Comparison of ENCODE assay signal across 20 cellular contexts in genomic region chr16:73095142-73095791, GRCh38. TPM values are rescaled to one million over a fixed set of nuclear protein-coding genes. Genes with fewer than 3 reads are reported as not detected.
DNase-seq lines count a peak whose midpoint lies in the region; ATAC-seq and TF ChIP-seq lines count a peak whose summit lies in the region.
"Had no signal": no experiment of that assay in that cellular context is flagged by ENCODE, and none has a peak within 500 bp of the region (broad histone marks: within the 10 kb centered on the region; RNA-seq: fewer than 3 reads in every experiment).

No MANE protein-coding gene starts in this region.

- peaks cover 1% of the 10 kb centered on the region for H3K36me3 Mint-ChIP-seq in chondrocyte (ENCODE audit: low read depth)
- H3K36me3 Mint-ChIP-seq: type B pancreatic cell had no signal

- no peak overlapping the region for H3K23ac ChIP-seq in neuronal stem cell (ENCODE audit: low read depth, low read length, poor library complexity)

- DNase-seq in DMS79 treated with DMSO at 0.1 percent for 48 hours (lab: John Stamatoyannopoulos, UW) (peak; percentile 4), DMS79 (lab: John Stamatoyannopoulos, UW) (no peak), NCI-H2227 (lab: John Stamatoyannopoulos, UW; ENCODE audit: unreplicated experiment) (peak; percentile 37), chondrocyte (ENCODE audit: low spot score) (no peak), neuronal stem cell (ENCODE audit: low spot score) (no peak), EL (no peak), cortex of kidney (lab: John Stamatoyannopoulos, UW) (no peak)
- DNase-seq: 8988T; activated B cell treated with CpG ODN at 0.5 μM for 24 hours; activated CD4-positive, alpha-beta T cell treated with anti-CD3 and anti-CD28 coated beads, Interleukin-2, amount 50 U/mL, for 4 hours; activated CD8-positive, alpha-beta memory T cell treated with anti-CD3 and anti-CD28 coated beads, Interleukin-2, amount 50 U/mL, for 4 hours; brain microvascular endothelial cell; endodermal cell; MG63 had no signal

- no peaks in the 10 kb centered on the region for H3K36me3 ChIP-seq in neuronal stem cell (replicated peaks in 1 of 2; ENCODE audit: control insufficient read depth in 2 of 2, insufficient read depth in 2 of 2, low read length in 2 of 2)
- H3K36me3 ChIP-seq: brain microvascular endothelial cell, MG63 had no signal

- no peak overlapping the region for H4K8ac ChIP-seq in neuronal stem cell (ENCODE audit: low read depth, low read length)

- no peaks in the 10 kb centered on the region for H3K27me3 ChIP-seq in neuronal stem cell (ENCODE audit: control insufficient read depth in 3 of 3, insufficient read depth in 3 of 3, low read depth in 1 of 3, low read length in 3 of 3)
- H3K27me3 ChIP-seq: brain microvascular endothelial cell, MG63 had no signal

- peaks cover 56% of the 10 kb centered on the region for H3K4me1 Mint-ChIP-seq in chondrocyte (ENCODE audit: low read depth)
- H3K4me1 Mint-ChIP-seq: activated B cell treated with CpG ODN at 0.5 μM for 24 hours, B cell, endodermal cell had no signal

- H2AFZ ChIP-seq in neuronal stem cell (ENCODE audit: low read length): peak overlapping the region; percentile 83

- H2BK120ac ChIP-seq in neuronal stem cell (ENCODE audit: low read depth, low read length): no peak overlapping the region

- no peak overlapping the region for H2BK15ac ChIP-seq in neuronal stem cell (ENCODE audit: low read length)

- no peaks in the 10 kb centered on the region for H3K27me3 Mint-ChIP-seq in chondrocyte (ENCODE audit: low read depth)
- H3K27me3 Mint-ChIP-seq: activated B cell treated with CpG ODN at 0.5 μM for 24 hours had no signal

- WGBS in neuronal stem cell (ENCODE audit: extremely low coverage in 2 of 2, insufficient read length in 2 of 2, insufficient replicate concordance in 1 of 2), 2 donors: no CpG with 5 or more reads among the region's 6 CpGs

- no peak overlapping the region for H3K4me3 ChIP-seq in neuronal stem cell (ENCODE audit: low read length in 2 of 2)
- H3K4me3 ChIP-seq: lung, MG63 had no signal

- ATAC-seq in GM18909 (IDR thresholded peaks at IDR 0.05; ENCODE audit: poor library complexity, unreplicated experiment): no peak

- H4K91ac ChIP-seq in neuronal stem cell (ENCODE audit: low read depth, low read length, poor library complexity): no peak overlapping the region

- H3K4ac ChIP-seq in neuronal stem cell (ENCODE audit: low read length): no peak overlapping the region

- H3K79me1 ChIP-seq in neuronal stem cell (ENCODE audit: low read depth, low read length): no peaks in the 10 kb centered on the region

- peaks cover 0 to 11% of the 10 kb centered on the region in 2 donors for H3K9me3 ChIP-seq in neuronal stem cell (replicated peaks in 1 of 2; ENCODE audit: control insufficient read depth in 2 of 2, insufficient read depth in 1 of 2, low read depth in 1 of 2, low read length in 2 of 2)
- H3K9me3 ChIP-seq: MG63 had no signal

- H3K4me1 ChIP-seq in neuronal stem cell (ENCODE audit: control insufficient read depth in 2 of 2, insufficient read depth in 1 of 2, low read depth in 1 of 2, low read length in 2 of 2): peaks cover 1 to 8% of the 10 kb centered on the region in 2 donors

- no peak overlapping the region for H2AK5ac ChIP-seq in neuronal stem cell (ENCODE audit: low read depth, low read length)

- no peak overlapping the region for H3K18ac ChIP-seq in neuronal stem cell (ENCODE audit: low read length)

- TF ChIP-seq CTCF in chondrocyte (IDR thresholded peaks at IDR 0.05): no peak

- no peak overlapping the region for H3K4me2 ChIP-seq in neuronal stem cell (ENCODE audit: insufficient read depth, low read length, poor library complexity, severe bottlenecking)

- no peak overlapping the region for H2BK5ac ChIP-seq in neuronal stem cell (ENCODE audit: low read length)

- no peak overlapping the region for H2BK12ac ChIP-seq in neuronal stem cell (ENCODE audit: low read length)

- H3K4me3 Mint-ChIP-seq in chondrocyte (ENCODE audit: unreplicated experiment): no peak overlapping the region
- H3K4me3 Mint-ChIP-seq: activated B cell treated with CpG ODN at 0.5 μM for 24 hours; B cell; endodermal cell; T-helper 2 cell treated with Interferon-gamma antibody and Interleukin-4, amounts not matched to agents 5 μg/mL and 100 μg/mL, for 36 hours; type B pancreatic cell had no signal

- no peak overlapping the region for H3K9ac ChIP-seq in neuronal stem cell (ENCODE audit: low read depth, low read length, poor library complexity)

- no peak overlapping the region for H3K14ac ChIP-seq in neuronal stem cell (ENCODE audit: low read length)

- no peak overlapping the region for H3K27ac ChIP-seq in neuronal stem cell (replicated peaks; ENCODE audit: low read length)
- H3K27ac ChIP-seq: brain microvascular endothelial cell had no signal

- peak overlapping the region; percentile 93 for H3K27ac Mint-ChIP-seq in chondrocyte (ENCODE audit: unreplicated experiment)
- H3K27ac Mint-ChIP-seq: activated B cell treated with CpG ODN at 0.5 μM for 24 hours; activated T-helper 2 cell treated with anti-CD3 and anti-CD28 coated beads, Interferon-gamma antibody, Interleukin-2, Interleukin-4, amounts not matched to agents 10 μg/mL and 5 μg/mL and 100 μg/mL, durations not matched to agents 14 hours and 24 hours and 36 hours; B cell; endodermal cell; T-helper 2 cell treated with Interferon-gamma antibody and Interleukin-4, amounts not matched to agents 5 μg/mL and 100 μg/mL, for 36 hours; type B pancreatic cell had no signal

- no peaks in the 10 kb centered on the region for H3K9me3 Mint-ChIP-seq in chondrocyte (ENCODE audit: low read depth)
- H3K9me3 Mint-ChIP-seq: activated B cell treated with CpG ODN at 0.5 μM for 24 hours; activated T-helper 2 cell treated with anti-CD3 and anti-CD28 coated beads, Interferon-gamma antibody, Interleukin-2, Interleukin-4, amounts not matched to agents 10 μg/mL and 5 μg/mL and 100 μg/mL, durations not matched to agents 14 hours and 24 hours and 36 hours; endodermal cell; T-helper 2 cell treated with Interferon-gamma antibody and Interleukin-4, amounts not matched to agents 5 μg/mL and 100 μg/mL, for 36 hours; type B pancreatic cell had no signal

RNA-seq across cellular contexts. Expression of gene ZFHX3, which starts 47.3 kb away (rescaled TPM):
- total RNA-seq in chondrocyte: 74.4 to 91.0 TPM (median 86.8 TPM) in 3 replicates
- polyA plus RNA-seq in neuronal stem cell (2013, experiment 1 of 2): 1.8 TPM
- polyA plus RNA-seq in neuronal stem cell (2013, experiment 2 of 2): 2.1 TPM

Comparison
In these comparisons a context has a peak if more than half of its experiments do, and no peak if none do; other contexts are left out.
1. DNase-seq: peak in DMS79 treated with DMSO at 0.1 percent for 48 hours (single experiment) and NCI-H2227 (single experiment); none in DMS79 (single experiment), chondrocyte (single experiment), neuronal stem cell (single experiment), EL (single experiment) and cortex of kidney (single experiment).